ENCODE assay signal across 2 cellular contexts in the genomic region with DNA sequence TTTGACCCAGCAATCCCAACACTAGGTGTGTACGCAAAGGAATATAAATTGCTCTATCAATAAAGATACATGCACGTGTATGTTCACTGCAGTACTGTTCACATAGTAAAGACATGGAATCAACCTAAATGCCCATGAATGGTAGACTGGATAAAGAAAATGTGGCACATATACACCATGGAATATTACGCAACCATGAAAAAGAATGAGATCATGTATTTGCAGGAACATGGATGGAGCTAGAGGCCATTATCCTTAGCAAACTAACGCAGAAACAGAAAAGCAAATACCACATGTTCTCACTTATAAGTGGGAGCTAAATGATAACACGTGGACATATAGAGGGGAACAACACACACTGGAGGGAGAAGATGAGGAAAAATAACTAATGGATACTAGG.
A peak's percentile ranks its signal among the peaks of the same experiment; 100 is the strongest.
TF ChIP-seq lines count a peak whose summit lies in the region.

No MANE protein-coding gene starts in this region.

TF ChIP-seq in IMR-90, 13 proteins besides CTCF, POLR2A, EP300 and RAD21:
- TF ChIP-seq CEBPB (IDR thresholded peaks at IDR 0.05; ENCODE audit: low read depth, low read length), result peak; percentile 75

TF ChIP-seq in HepG2, 621 proteins besides CTCF, POLR2A, EP300 and RAD21:
- TF ChIP-seq CEBPB (IDR thresholded peaks at IDR 0.05; ENCODE audit: borderline replicate concordance, low read depth, low read length), result peak; percentile 76
TF ChIP-seq in HepG2: peak in this region for 1; not testable (repeated sequence) for 620.
